1 cellular context compared by ENCODE assay signal in genomic region chr17:82000803-82001649, GRCh38.
TF ChIP-seq lines count a peak whose summit lies in the region.

No MANE protein-coding gene starts in this region.

TF ChIP-seq in HepG2, 621 proteins besides CTCF, POLR2A, EP300 and RAD21 (continued from another document and continues in another):
- TF ChIP-seq HNF1A (IDR thresholded peaks at IDR 0.05; ENCODE audit: low read depth) (no peak; the same call in 1 of the 2 replicates), HNF1A (CRISPR knock-in tag; IDR thresholded peaks at IDR 0.05; ENCODE audit: borderline replicate concordance) (peak; percentile 79; the same call in 1 of the 2 replicates), ZNF333 (CRISPR knock-in tag; IDR thresholded peaks at IDR 0.05; ENCODE audit: borderline replicate concordance) (peak; percentile 92), ZSCAN29 (CRISPR knock-in tag; conservative IDR thresholded peaks at IDR 0.05) (peak; percentile 63; the same call in 1 of the 2 replicates), MIER3 (CRISPR knock-in tag; IDR thresholded peaks at IDR 0.05; ENCODE audit: borderline replicate concordance) (peak; percentile 86; the same call in 1 of the 2 replicates), MLLT10 (CRISPR knock-in tag; IDR thresholded peaks at IDR 0.05) (no peak), ZFY (CRISPR knock-in tag; IDR thresholded peaks at IDR 0.05) (peak; percentile 68), SP1 (IDR thresholded peaks at IDR 0.05) (no peak), SP1 (CRISPR knock-in tag; IDR thresholded peaks at IDR 0.05) (peak; percentile 63), ARID2 (CRISPR knock-in tag; IDR thresholded peaks at IDR 0.05; ENCODE audit: borderline replicate concordance) (peak; percentile 44), PPARG (CRISPR knock-in tag; conservative IDR thresholded peaks at IDR 0.05) (peak; percentile 82), ZNF138 (CRISPR knock-in tag; IDR thresholded peaks at IDR 0.05; ENCODE audit: low read depth) (0 out of 2 replicates have a peak, but pooled peaks have one; percentile 73), ZIK1 (CRISPR knock-in tag; IDR thresholded peaks at IDR 0.05; ENCODE audit: borderline replicate concordance, low read depth) (peak; percentile 89; the same call in 1 of the 2 replicates), PCBP1 (IDR thresholded peaks at IDR 0.05; ENCODE audit: borderline replicate concordance, low read depth, low read length) (peak; percentile 86; the same call in 1 of the 2 replicates), CREM (IDR thresholded peaks at IDR 0.05) (peak; percentile 59; the same call in 1 of the 2 replicates), CREM (CRISPR knock-in tag; IDR thresholded peaks at IDR 0.05) (no peak), ZFP90 (CRISPR knock-in tag; IDR thresholded peaks at IDR 0.05; ENCODE audit: borderline replicate concordance) (peak; percentile 40; the same call in 1 of the 2 replicates), TRIM22 (IDR thresholded peaks at IDR 0.05) (no peak), XRCC5 (optimal IDR thresholded peaks at IDR 0.05; ENCODE audit: low read length) (peak; percentile 87), BHLHE40 (IDR thresholded peaks at IDR 0.05; ENCODE audit: low read length) (peak; percentile 100), FOXJ3 (CRISPR knock-in tag; IDR thresholded peaks at IDR 0.05; ENCODE audit: borderline replicate concordance) (peak; percentile 95), DDIT3 (CRISPR knock-in tag; IDR thresholded peaks at IDR 0.05) (0 out of 2 replicates have a peak, but pooled peaks have one; percentile 30), SRSF9 (IDR thresholded peaks at IDR 0.05; ENCODE audit: borderline replicate concordance, insufficient read depth, low read depth, low read length, poor library complexity, severe bottlenecking) (no peak), KAT2B (IDR thresholded peaks at IDR 0.05; ENCODE audit: borderline replicate concordance, low read depth, low read length) (no peak), ZNF20 (CRISPR knock-in tag; IDR thresholded peaks at IDR 0.05) (0 out of 2 replicates have a peak, but pooled peaks have one; percentile 83), RFX1 (IDR thresholded peaks at IDR 0.05) (no peak), ZNF589 (CRISPR knock-in tag; conservative IDR thresholded peaks at IDR 0.05) (peak; percentile 23; the same call in 1 of the 2 replicates), ZNF567 (CRISPR knock-in tag; IDR thresholded peaks at IDR 0.05; ENCODE audit: borderline replicate concordance) (peak; percentile 91), PRDM4 (CRISPR knock-in tag; IDR thresholded peaks at IDR 0.05; ENCODE audit: borderline replicate concordance) (no peak), TGIF2 (CRISPR knock-in tag; IDR thresholded peaks at IDR 0.05) (peak; percentile 96), SOX6 (IDR thresholded peaks at IDR 0.05) (no peak), SOX6 (CRISPR knock-in tag; IDR thresholded peaks at IDR 0.05) (peak; percentile 92), AGO1 (IDR thresholded peaks at IDR 0.05; ENCODE audit: low read depth, low read length, poor library complexity, severe bottlenecking) (peak; percentile 58), ATF7-NPFF (CRISPR knock-in tag; IDR thresholded peaks at IDR 0.05; ENCODE audit: low read depth) (peak; percentile 36; the same call in 1 of the 2 replicates), ZNF232 (CRISPR knock-in tag; IDR thresholded peaks at IDR 0.05; ENCODE audit: borderline replicate concordance) (peak; percentile 69; the same call in 1 of the 2 replicates), SP4 (CRISPR knock-in tag; IDR thresholded peaks at IDR 0.05) (peak; percentile 71), JARID2 (CRISPR knock-in tag; IDR thresholded peaks at IDR 0.05; ENCODE audit: insufficient replicate concordance) (peak; percentile 70), ZNF800 (CRISPR knock-in tag; IDR thresholded peaks at IDR 0.05) (peak; percentile 80; the same call in 1 of the 2 replicates), ZNF703 (CRISPR knock-in tag; IDR thresholded peaks at IDR 0.05; ENCODE audit: borderline replicate concordance) (no peak), ZNF556 (CRISPR knock-in tag; IDR thresholded peaks at IDR 0.05; ENCODE audit: borderline replicate concordance) (peak; percentile 68), ZNF562 (CRISPR knock-in tag; IDR thresholded peaks at IDR 0.05; ENCODE audit: borderline replicate concordance) (0 out of 2 replicates have a peak, but pooled peaks have one; percentile 18), ZNF17 (CRISPR knock-in tag; IDR thresholded peaks at IDR 0.05) (no peak), ERF (CRISPR knock-in tag; IDR thresholded peaks at IDR 0.05) (peak; percentile 96; the same call in 1 of the 2 replicates), PCBP2 (optimal IDR thresholded peaks at IDR 0.05; ENCODE audit: low read depth, low read length, poor library complexity, severe bottlenecking) (no peak), HOXD1 (CRISPR knock-in tag; IDR thresholded peaks at IDR 0.05) (peak; percentile 78), FOXM1 (CRISPR knock-in tag; IDR thresholded peaks at IDR 0.05) (no peak), TBL1XR1 (IDR thresholded peaks at IDR 0.05; ENCODE audit: borderline replicate concordance, low read length, partially characterized antibody) (no peak), FUBP1 (CRISPR knock-in tag; IDR thresholded peaks at IDR 0.05; ENCODE audit: borderline replicate concordance) (no peak; the same call in 1 of the 2 replicates), ZFAT (CRISPR knock-in tag; conservative IDR thresholded peaks at IDR 0.05) (no peak), NR1H2 (CRISPR knock-in tag; IDR thresholded peaks at IDR 0.05; ENCODE audit: borderline replicate concordance, low read depth) (no peak; the same call in 1 of the 2 replicates), CEBPB (IDR thresholded peaks at IDR 0.05; ENCODE audit: borderline replicate concordance, low read depth, low read length) (no peak), LCORL (IDR thresholded peaks at IDR 0.05) (no peak), LCORL (CRISPR knock-in tag; IDR thresholded peaks at IDR 0.05) (peak; percentile 99), RORA (CRISPR knock-in tag; IDR thresholded peaks at IDR 0.05) (no peak), HHEX (CRISPR knock-in tag; IDR thresholded peaks at IDR 0.05) (0 out of 2 replicates have a peak, but pooled peaks have one; percentile 50), ZFP36L1 (CRISPR knock-in tag; IDR thresholded peaks at IDR 0.05) (peak; percentile 86; the same call in 1 of the 2 replicates), ZNF614 (CRISPR knock-in tag; IDR thresholded peaks at IDR 0.05; ENCODE audit: borderline replicate concordance) (peak; percentile 55; the same call in 1 of the 2 replicates), ZFX (CRISPR knock-in tag; IDR thresholded peaks at IDR 0.05; ENCODE audit: low read depth) (peak; percentile 72), GLI4 (CRISPR knock-in tag; IDR thresholded peaks at IDR 0.05; ENCODE audit: borderline replicate concordance) (no peak; the same call in 1 of the 2 replicates), ZNF546 (CRISPR knock-in tag; conservative IDR thresholded peaks at IDR 0.05) (peak; percentile 32; the same call in 1 of the 2 replicates)
- TF ChIP-seq, protein P1, sequence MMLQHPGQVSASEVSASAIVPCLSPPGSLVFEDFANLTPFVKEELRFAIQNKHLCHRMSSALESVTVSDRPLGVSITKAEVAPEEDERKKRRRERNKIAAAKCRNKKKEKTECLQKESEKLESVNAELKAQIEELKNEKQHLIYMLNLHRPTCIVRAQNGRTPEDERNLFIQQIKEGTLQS (CRISPR knock-in tag; IDR thresholded peaks at IDR 0.05), result peak; percentile 32; the same call in 1 of the 2 replicates
